Comparison of ENCODE assay signal across 9 cellular contexts in genomic region chr19:48514123-48514458, GRCh38. TPM values are rescaled to one million over a fixed set of nuclear protein-coding genes. Genes with fewer than 3 reads are reported as not detected.
DNase-seq lines count a peak whose midpoint lies in the region; TF ChIP-seq lines count a peak whose summit lies in the region.
"Had no signal": no experiment of that assay in that cellular context is flagged by ENCODE, and none has a peak within 500 bp of the region (broad histone marks: within the 10 kb centered on the region; RNA-seq: fewer than 3 reads in every experiment).

No MANE protein-coding gene starts in this region.

- H3K27me3 ChIP-seq in ectodermal cell (ENCODE audit: control insufficient read depth, insufficient read depth, low read length, poor library complexity, severe bottlenecking) (peaks cover 25% of the 10 kb centered on the region), parathyroid adenoma (ENCODE audit: control insufficient read depth, insufficient read depth, low read length) (no peaks in the 10 kb centered on the region)

- H3K36me3 Mint-ChIP-seq in IgD-negative memory B cell = no peaks in the 10 kb centered on the region
- H3K36me3 Mint-ChIP-seq: immature natural killer cell had no signal

- intact Hi-C loops in cardiac septum (cut with DNase I) = loop anchor here (5.0 kb wide), 1 partner anchor 47 kb away; the partner anchor contains the start of gene CYTH2

- H3K4me1 Mint-ChIP-seq in IgD-negative memory B cell = peaks cover 4 to 9% (median 5%) of the 10 kb centered on the region in 3 donors

- peak overlapping the region; percentile 99 for H3K4me2 ChIP-seq in parathyroid adenoma (ENCODE audit: low read length)

- peak overlapping the region; percentile 76 for H3K4me3 ChIP-seq in ectodermal cell (ENCODE audit: insufficient read depth, low read depth, low read length)
- peak overlapping the region; percentile 75 for H3K4me3 ChIP-seq in parathyroid adenoma (ENCODE audit: low read depth, low read length)

- WGBS in ectodermal cell, 2 experiments = 69 to 70% methylated on average over 11 of the region's 11 CpGs

- peaks cover 15% of the 10 kb centered on the region; the same call in 1 of the 2 replicates for H3K4me1 ChIP-seq in ES-I3 (ENCODE audit: insufficient read depth, low read length)
- H3K4me1 ChIP-seq in ectodermal cell (ENCODE audit: control insufficient read depth, insufficient read depth, low read length) = peaks cover 3% of the 10 kb centered on the region
- peaks cover 11% of the 10 kb centered on the region for H3K4me1 ChIP-seq in parathyroid adenoma

- peaks cover 10% of the 10 kb centered on the region for H3K27me3 Mint-ChIP-seq in IgD-negative memory B cell

- H3K9me3 Mint-ChIP-seq in IgD-negative memory B cell = no peaks in the 10 kb centered on the region
- H3K9me3 Mint-ChIP-seq: immature natural killer cell had no signal

- H3K4me3 Mint-ChIP-seq in IgD-negative memory B cell = peak overlapping the region in 1 of 4 donors; percentile 73

- no peaks in the 10 kb centered on the region for H3K36me3 ChIP-seq in ES-I3 (ENCODE audit: insufficient read depth, low read length)
- no peaks in the 10 kb centered on the region for H3K36me3 ChIP-seq in ectodermal cell (ENCODE audit: control insufficient read depth, insufficient read depth, low read length)
- no peaks in the 10 kb centered on the region for H3K36me3 ChIP-seq in parathyroid adenoma (ENCODE audit: control insufficient read depth, insufficient read depth, low read length)

- TF ChIP-seq CTCF in parathyroid adenoma (IDR thresholded peaks at IDR 0.05) = no peak

- H3K79me2 ChIP-seq in parathyroid adenoma = no peaks in the 10 kb centered on the region

- H3K9ac ChIP-seq in ES-I3 (ENCODE audit: low read depth, low read length) (peak overlapping the region; percentile 52; the same call in 1 of the 2 replicates), parathyroid adenoma (no peak overlapping the region)

- H2AFZ ChIP-seq in parathyroid adenoma = peak overlapping the region; percentile 100

- no peak overlapping the region for H3K27ac ChIP-seq in ectodermal cell (ENCODE audit: insufficient read depth, low read depth, low read length, poor library complexity, severe bottlenecking)
- H3K27ac ChIP-seq in parathyroid adenoma = no peak overlapping the region

- H3K9me3 ChIP-seq in ES-I3 (ENCODE audit: control insufficient read depth, insufficient read depth, low read length) (no peaks in the 10 kb centered on the region), ectodermal cell (ENCODE audit: control insufficient read depth, low read length) (no peaks in the 10 kb centered on the region), parathyroid adenoma (ENCODE audit: control insufficient read depth, low read length) (no peaks in the 10 kb centered on the region)

- DNase-seq in DMS53 (lab: John Stamatoyannopoulos, UW) (no peak), mucosa of gallbladder (ENCODE audit: low spot score) (no peak), NCI-H128 (lab: John Stamatoyannopoulos, UW; ENCODE audit: unreplicated experiment) (no peak), cardiac septum (ENCODE audit: low spot score) (no peak)

- H3K27ac Mint-ChIP-seq in IgD-negative memory B cell = peak overlapping the region in 2 of 3 donors; percentile 15 to 90

RNA-seq across cellular contexts. Expression of gene LMTK3, which starts 2.5 kb away (rescaled TPM):
- polyA plus RNA-seq in IgD-negative memory B cell = not detected
- 7.4 TPM for polyA plus RNA-seq in ectodermal cell (2013, experiment 1 of 4)
- polyA plus RNA-seq in ectodermal cell (2013, experiment 2 of 4) = 11.2 TPM
- polyA plus RNA-seq in ectodermal cell (2013, experiment 3 of 4) = 8.3 TPM
- polyA plus RNA-seq in ectodermal cell (2013, experiment 4 of 4) = 10.1 TPM
- total RNA-seq in mucosa of gallbladder (21.0 TPM), cardiac septum (3.0 TPM)
- polyA plus RNA-seq: immature natural killer cell had no signal

RNA-seq across cellular contexts. Expression of gene SULT2B1, which starts 37.9 kb away (rescaled TPM):
- polyA plus RNA-seq in IgD-negative memory B cell = not detected
- polyA plus RNA-seq in ectodermal cell (2013, experiment 1 of 4) = not detected
- not detected for polyA plus RNA-seq in ectodermal cell (2013, experiment 2 of 4)
- polyA plus RNA-seq in ectodermal cell (2013, experiment 3 of 4) = not detected
- polyA plus RNA-seq in ectodermal cell (2013, experiment 4 of 4) = not detected
- total RNA-seq in mucosa of gallbladder (13.1 TPM), cardiac septum (0.19 TPM)
- polyA plus RNA-seq: immature natural killer cell had no signal

RNA-seq across cellular contexts. Expression of gene CYTH2, which starts 44.9 kb away (rescaled TPM):
- 31.8 TPM for polyA plus RNA-seq in IgD-negative memory B cell
- polyA plus RNA-seq in ectodermal cell (2013, experiment 1 of 4) = 135 TPM
- 126 TPM for polyA plus RNA-seq in ectodermal cell (2013, experiment 2 of 4)
- polyA plus RNA-seq in ectodermal cell (2013, experiment 3 of 4) = 104 TPM
- polyA plus RNA-seq in ectodermal cell (2013, experiment 4 of 4) = 116 TPM
- total RNA-seq in mucosa of gallbladder (141 TPM), cardiac septum (46.4 TPM)

RNA-seq across cellular contexts. Expression of gene KCNJ14, which starts 58.7 kb away (rescaled TPM):
- 0.48 TPM for polyA plus RNA-seq in IgD-negative memory B cell
- 0.59 TPM for polyA plus RNA-seq in ectodermal cell (2013, experiment 1 of 4)
- polyA plus RNA-seq in ectodermal cell (2013, experiment 2 of 4) = 0.87 TPM
- 0.27 TPM for polyA plus RNA-seq in ectodermal cell (2013, experiment 3 of 4)
- polyA plus RNA-seq in ectodermal cell (2013, experiment 4 of 4) = 0.61 TPM
- total RNA-seq in mucosa of gallbladder (1.0 TPM), cardiac septum (0.32 TPM)

Comparison
In these comparisons a context has a peak if more than half of its experiments do, and no peak if none do; other contexts are left out.
1. RNA of gene SULT2B1, which starts 37.9 kb away (total RNA-seq): 13.1 TPM in mucosa of gallbladder (single experiment); 0.19 TPM in cardiac septum (single experiment); every median in the first group is over 10 times any median in the second.